9 cellular contexts compared by ENCODE assay signal in the genomic region with DNA sequence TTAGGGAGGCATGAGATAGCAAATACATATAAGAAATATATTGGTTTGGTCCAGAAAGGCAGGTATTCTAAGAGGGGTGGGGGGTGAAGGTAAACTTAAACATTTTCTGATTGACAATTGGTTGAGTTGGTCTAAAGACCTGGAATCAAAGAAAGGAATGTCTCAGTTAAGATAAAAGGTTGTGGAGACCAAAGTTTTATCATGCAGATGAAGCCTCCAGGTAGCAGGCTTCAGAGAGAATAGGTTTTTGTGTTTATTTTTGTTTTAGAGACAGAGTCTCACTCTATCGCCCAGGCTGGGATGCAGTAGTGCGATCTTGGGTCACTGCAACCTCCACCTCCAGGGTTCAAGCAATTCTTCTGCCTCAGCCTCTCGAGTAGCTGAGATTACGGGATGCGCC.
"Had no signal": no experiment of that assay in that cellular context is flagged by ENCODE, and none has a peak within 500 bp of the region (broad histone marks: within the 10 kb centered on the region; RNA-seq: fewer than 3 reads in every experiment).

No MANE protein-coding gene starts in this region.

- H3K4me3 ChIP-seq: HAP-1, K562 had no signal

- H3K27ac ChIP-seq: HL-60 had no signal

- H3K9me3 ChIP-seq: HAP-1 had no signal

- H3K4me3 Mint-ChIP-seq: HFFc6 had no signal

- ATAC-seq: HCT116, K562 had no signal

- H3K4me1 ChIP-seq: HAP-1 had no signal

- H3K27ac Mint-ChIP-seq: HFFc6 had no signal

- DNase-seq: GOT3, H7, HFFc6, IMR-90, KG1 had no signal

- H3K36me3 ChIP-seq: HAP-1 had no signal
